In genomic region chr19:46345157-46345556, GRCh38 we compare ENCODE assay signal across 22 cellular contexts. TPM values are rescaled to one million over a fixed set of nuclear protein-coding genes. Genes with fewer than 3 reads are reported as not detected.
DNase-seq lines count a peak whose midpoint lies in the region; ATAC-seq and TF ChIP-seq lines count a peak whose summit lies in the region.
"Had no signal": no experiment of that assay in that cellular context is flagged by ENCODE, and none has a peak within 500 bp of the region (broad histone marks: within the 10 kb centered on the region; RNA-seq: fewer than 3 reads in every experiment).

No MANE protein-coding gene starts in this region.

- no peaks in the 10 kb centered on the region for H3K36me3 ChIP-seq in hepatocyte (replicated peaks; ENCODE audit: insufficient read depth, low read depth)
- H3K36me3 ChIP-seq: prostate gland had no signal

- H3K27me3 ChIP-seq in hepatocyte: no peaks in the 10 kb centered on the region
- H3K27me3 ChIP-seq: adrenal gland had no signal

- peaks cover 35% of the 10 kb centered on the region for H3K4me1 Mint-ChIP-seq in activated naive CD4-positive, alpha-beta T cell treated with anti-CD3 and anti-CD28 coated beads, Interleukin-2, amount 50 U/mL, for 24 hours
- peaks cover 32% of the 10 kb centered on the region for H3K4me1 Mint-ChIP-seq in activated CD4-positive, alpha-beta memory T cell treated with anti-CD3 and anti-CD28 coated beads for 36 hours (ENCODE audit: low read depth)
- H3K4me1 Mint-ChIP-seq in stimulated activated effector memory CD8-positive, alpha-beta T cell treated with anti-CD3 and anti-CD28 coated beads, Interleukin-12 subunit alpha, Interleukin-12 subunit beta, amount 100 ng/mL, for 72 hours: peaks cover 47% of the 10 kb centered on the region

- H3K36me3 Mint-ChIP-seq in activated naive CD4-positive, alpha-beta T cell treated with anti-CD3 and anti-CD28 coated beads, Interleukin-2, amount 50 U/mL, for 24 hours: peaks cover 2% of the 10 kb centered on the region
- peaks cover 3% of the 10 kb centered on the region for H3K36me3 Mint-ChIP-seq in activated CD4-positive, alpha-beta memory T cell treated with anti-CD3 and anti-CD28 coated beads for 36 hours
- H3K36me3 Mint-ChIP-seq in stimulated activated effector memory CD8-positive, alpha-beta T cell treated with anti-CD3 and anti-CD28 coated beads, Interleukin-12 subunit alpha, Interleukin-12 subunit beta, amount 100 ng/mL, for 72 hours: peaks cover 6% of the 10 kb centered on the region

- peaks cover 32% of the 10 kb centered on the region for H3K79me2 ChIP-seq in hepatocyte

- ATAC-seq in stimulated activated effector memory CD8-positive, alpha-beta T cell treated with anti-CD3 and anti-CD28 coated beads, Interleukin-12 subunit alpha, Interleukin-12 subunit beta, amount 100 ng/mL, for 72 hours: no peak
- ATAC-seq in activated CD4-positive, CD25-positive, alpha-beta regulatory T cell treated with anti-CD3 and anti-CD28 coated beads, Interleukin-2, amount 50 U/mL, for 24 hours: no peak
- ATAC-seq in HG02970 (IDR thresholded peaks at IDR 0.05; ENCODE audit: low FRiP score, unreplicated experiment): no peak
- ATAC-seq: left colon had no signal

- H3K4me3 Mint-ChIP-seq in activated naive CD4-positive, alpha-beta T cell treated with anti-CD3 and anti-CD28 coated beads, Interleukin-2, amount 50 U/mL, for 24 hours: peak overlapping the region; percentile 96
- H3K4me3 Mint-ChIP-seq in activated CD4-positive, alpha-beta memory T cell treated with anti-CD3 and anti-CD28 coated beads for 36 hours: peak overlapping the region; percentile 21
- peak overlapping the region; percentile 92 for H3K4me3 Mint-ChIP-seq in stimulated activated effector memory CD8-positive, alpha-beta T cell treated with anti-CD3 and anti-CD28 coated beads, Interleukin-12 subunit alpha, Interleukin-12 subunit beta, amount 100 ng/mL, for 72 hours

- H3K4me2 ChIP-seq in hepatocyte: no peak overlapping the region

- DNase-seq in activated naive CD4-positive, alpha-beta T cell treated with Interleukin-2 at 50 U/mL for 16 hours: no peak
- DNase-seq in activated CD4-positive, alpha-beta memory T cell treated with anti-CD3 and anti-CD28 coated beads for 36 hours: no peak
- no peak for DNase-seq in hepatocyte (ENCODE audit: low spot score)
- no peak for DNase-seq in stimulated activated effector memory CD8-positive, alpha-beta T cell treated with anti-CD3 and anti-CD28 coated beads, Interleukin-12 subunit alpha, Interleukin-12 subunit beta, amount 100 ng/mL, for 72 hours (ENCODE audit: low spot score in 2 of 2)
- no peak for DNase-seq in SW 1271 (lab: John Stamatoyannopoulos, UW)
- DNase-seq: activated CD4-positive, alpha-beta T cell treated with anti-CD3 and anti-CD28 coated beads, Interleukin-2, amount 50 U/mL, for 48 hours; adrenal gland; DMS153; mesendoderm; MM.1S; NCI-H1436; NCI-H510A; NK-92 treated with Interleukin-12 subunit alpha and Interleukin-12 subunit beta, amount 100 ng/mL, for 24 hours; SHP77 treated with DMSO at 0.1 percent for 48 hours; substantia nigra had no signal

- peaks cover 24% of the 10 kb centered on the region for H3K4me1 ChIP-seq in hepatocyte (ENCODE audit: insufficient read depth)

- WGBS in hepatocyte (ENCODE audit: low lambda C conversion rate, missing lambda C conversion rate): 94% methylated on average over 5 of the region's 5 CpGs

- peaks cover 4% of the 10 kb centered on the region for H4K20me1 ChIP-seq in hepatocyte (ENCODE audit: insufficient read depth, poor library complexity, severe bottlenecking)

- intact Hi-C loops in activated CD4-positive, alpha-beta memory T cell treated with anti-CD3 and anti-CD28 coated beads for 36 hours (cut with micrococcal nuclease): no loop called here

- peak overlapping the region; percentile 41 for H3K27ac Mint-ChIP-seq in activated naive CD4-positive, alpha-beta T cell treated with anti-CD3 and anti-CD28 coated beads, Interleukin-2, amount 50 U/mL, for 24 hours
- no peak overlapping the region for H3K27ac Mint-ChIP-seq in activated CD4-positive, alpha-beta memory T cell treated with anti-CD3 and anti-CD28 coated beads for 36 hours
- peak overlapping the region; percentile 93 for H3K27ac Mint-ChIP-seq in stimulated activated effector memory CD8-positive, alpha-beta T cell treated with anti-CD3 and anti-CD28 coated beads, Interleukin-12 subunit alpha, Interleukin-12 subunit beta, amount 100 ng/mL, for 72 hours

- H3K27ac ChIP-seq in hepatocyte: peak overlapping the region; percentile 89
- H3K27ac ChIP-seq: adrenal gland, prostate gland had no signal

- no peak overlapping the region for H2AFZ ChIP-seq in hepatocyte

- CTCF ChIA-PET in activated CD4-positive, alpha-beta memory T cell treated with anti-CD3 and anti-CD28 coated beads for 36 hours (lab: Charles Lee): interaction anchor here (0.7 to 1.1 kb wide), 2 partner anchors 24 to 196 kb away, joined by 3 to 4 read pairs; no protein-coding TSS in a partner anchor

- POLR2A ChIA-PET in activated CD4-positive, alpha-beta memory T cell treated with anti-CD3 and anti-CD28 coated beads for 36 hours (lab: Charles Lee): no interaction called here

- no peaks in the 10 kb centered on the region for H3K9me3 Mint-ChIP-seq in activated naive CD4-positive, alpha-beta T cell treated with anti-CD3 and anti-CD28 coated beads, Interleukin-2, amount 50 U/mL, for 24 hours
- H3K9me3 Mint-ChIP-seq in activated CD4-positive, alpha-beta memory T cell treated with anti-CD3 and anti-CD28 coated beads for 36 hours: no peaks in the 10 kb centered on the region
- H3K9me3 Mint-ChIP-seq in stimulated activated effector memory CD8-positive, alpha-beta T cell treated with anti-CD3 and anti-CD28 coated beads, Interleukin-12 subunit alpha, Interleukin-12 subunit beta, amount 100 ng/mL, for 72 hours: no peaks in the 10 kb centered on the region

- H3K4me3 ChIP-seq in hepatocyte: no peak overlapping the region
- H3K4me3 ChIP-seq: adrenal gland, prostate gland had no signal

- H3K27me3 Mint-ChIP-seq in activated naive CD4-positive, alpha-beta T cell treated with anti-CD3 and anti-CD28 coated beads, Interleukin-2, amount 50 U/mL, for 24 hours: no peaks in the 10 kb centered on the region
- no peaks in the 10 kb centered on the region for H3K27me3 Mint-ChIP-seq in activated CD4-positive, alpha-beta memory T cell treated with anti-CD3 and anti-CD28 coated beads for 36 hours

- TF ChIP-seq CTCF in hepatocyte (IDR thresholded peaks at IDR 0.05; ENCODE audit: poor library complexity): no peak

- H3K9me2 ChIP-seq in hepatocyte (replicated peaks; ENCODE audit: insufficient read depth): no peaks in the 10 kb centered on the region

- H3K9me3 ChIP-seq in hepatocyte (ENCODE audit: low read depth): no peaks in the 10 kb centered on the region
- H3K9me3 ChIP-seq: adrenal gland, prostate gland had no signal

RNA-seq across cellular contexts. Expression of gene PPP5C, which starts 1.7 kb away (rescaled TPM):
- 10 to 100 TPM; 76.9 to 82.5 TPM for total RNA-seq in activated CD4-positive, alpha-beta memory T cell treated with anti-CD3 and anti-CD28 coated beads for 36 hours
- total RNA-seq in hepatocyte: 48.6 and 51.2 TPM in 2 replicates
- 67.6 and 68.8 TPM in 2 replicates for polyA plus RNA-seq in hepatocyte

RNA-seq across cellular contexts. Expression of gene HIF3A, which starts 48.3 kb away (rescaled TPM):
- not detected for total RNA-seq in activated CD4-positive, alpha-beta memory T cell treated with anti-CD3 and anti-CD28 coated beads for 36 hours
- total RNA-seq in hepatocyte: 54.6 and 56.8 TPM in 2 replicates
- 145 and 149 TPM in 2 replicates for polyA plus RNA-seq in hepatocyte
- total RNA-seq: G401, H4 had no signal

Comparison
In these comparisons a context has a peak if more than half of its experiments do, and no peak if none do; other contexts are left out.
1. H3K4me3 Mint-ChIP-seq: peak in every context shown above with its lines; median percentile 96 in activated naive CD4-positive, alpha-beta T cell treated with anti-CD3 and anti-CD28 coated beads, Interleukin-2, amount 50 U/mL, for 24 hours; 92 in stimulated activated effector memory CD8-positive, alpha-beta T cell treated with anti-CD3 and anti-CD28 coated beads, Interleukin-12 subunit alpha, Interleukin-12 subunit beta, amount 100 ng/mL, for 72 hours; 21 in activated CD4-positive, alpha-beta memory T cell treated with anti-CD3 and anti-CD28 coated beads for 36 hours.
2. RNA of gene HIF3A, which starts 48.3 kb away (total RNA-seq): 54.6 to 56.8 TPM in hepatocyte; not detected in activated CD4-positive, alpha-beta memory T cell treated with anti-CD3 and anti-CD28 coated beads for 36 hours; every median in the first group is over 10 times any median in the second.